Comparison of ENCODE assay signal across 28 cellular contexts in genomic region chr10:104520653-104521052, GRCh38.
"Had no signal": no experiment of that assay in that cellular context is flagged by ENCODE, and none has a peak within 500 bp of the region (broad histone marks: within the 10 kb centered on the region; RNA-seq: fewer than 3 reads in every experiment).

No MANE protein-coding gene starts in this region.

- H2AFZ ChIP-seq: parathyroid adenoma had no signal

- H3K4me1 ChIP-seq: psoas muscle, right lobe of liver, sigmoid colon, thyroid gland, upper lobe of right lung, uterus had no signal

- H3K4me3 Mint-ChIP-seq: naive thymus-derived CD4-positive, alpha-beta T cell; natural killer cell; nephron; stimulated activated effector memory CD8-positive, alpha-beta T cell treated with anti-CD3 and anti-CD28 coated beads, Interleukin-12 subunit alpha, Interleukin-12 subunit beta, amount 100 ng/mL, for 72 hours; stimulated activated naive B cell treated with anti-CD40 and anti-IgM and Interleukin-4, amounts not matched to agents 10 μg/mL and 1 μg/mL and 100 μg/mL, for 72 hours; stimulated activated naive CD8-positive, alpha-beta T cell treated with anti-CD3 and anti-CD28 coated beads, Interleukin-15, Interleukin-2, amounts not matched to agents 100 ng/mL and 50 ng/mL, for 24 hours; type B pancreatic cell had no signal

- H3K4me1 Mint-ChIP-seq: natural killer cell; nephron; stimulated activated effector memory CD8-positive, alpha-beta T cell treated with anti-CD3 and anti-CD28 coated beads, Interleukin-12 subunit alpha, Interleukin-12 subunit beta, amount 100 ng/mL, for 72 hours; stimulated activated naive B cell treated with anti-CD40 and anti-IgM and Interleukin-4, amounts not matched to agents 10 μg/mL and 1 μg/mL and 100 μg/mL, for 72 hours had no signal

- H3K9ac ChIP-seq: parathyroid adenoma had no signal

- H3K36me3 Mint-ChIP-seq: naive thymus-derived CD4-positive, alpha-beta T cell; natural killer cell; stimulated activated effector memory CD8-positive, alpha-beta T cell treated with anti-CD3 and anti-CD28 coated beads, Interleukin-12 subunit alpha, Interleukin-12 subunit beta, amount 100 ng/mL, for 72 hours; stimulated activated naive B cell treated with anti-CD40 and anti-IgM and Interleukin-4, amounts not matched to agents 10 μg/mL and 1 μg/mL and 100 μg/mL, for 72 hours; type B pancreatic cell had no signal

- H3K4me3 ChIP-seq: ovary, psoas muscle, right lobe of liver, sigmoid colon, stomach, thoracic aorta, thyroid gland, tibial nerve, upper lobe of right lung, uterus had no signal

- H3K79me2 ChIP-seq: parathyroid adenoma had no signal

- H3K9me3 ChIP-seq: ovary, psoas muscle, right lobe of liver, sigmoid colon, stomach, thoracic aorta, thyroid gland, tibial nerve, upper lobe of right lung, uterus had no signal

- DNase-seq: naive thymus-derived CD4-positive, alpha-beta T cell; natural killer cell; occipital lobe; ovary; posterior cingulate gyrus; psoas muscle; right cardiac atrium; right lobe of liver; sigmoid colon; small intestine; stimulated activated CD4-positive, alpha-beta T cell treated with anti-CD3 and anti-CD28 coated beads, Interleukin-15, amount 100 ng/mL, for 24 hours; stimulated activated CD4-positive, alpha-beta T cell treated with anti-CD3 and anti-CD28 coated beads, Interleukin-2, amount 100 ng/mL, for 24 hours; stimulated activated CD4-positive, alpha-beta T cell treated with anti-CD3 and anti-CD28 coated beads, Interleukin-2, amount 100 ng/mL, for 48 hours; stimulated activated CD4-positive, alpha-beta T cell treated with anti-CD3 and anti-CD28 coated beads, Interleukin-4, amount 100 ng/mL, for 24 hours; stimulated activated naive B cell treated with anti-CD40 and anti-IgM and Interleukin-4, amounts not matched to agents 10 μg/mL and 1 μg/mL and 100 μg/mL, for 72 hours; stimulated activated naive CD4-positive, alpha-beta T cell treated with Interleukin-2 at 50 U/mL for 16 hours; stomach; thyroid gland; upper lobe of right lung; uterus had no signal

- H3K27me3 ChIP-seq: ovary, right lobe of liver, sigmoid colon, stomach, thyroid gland, tibial nerve, upper lobe of right lung, uterus had no signal

- H3K36me3 ChIP-seq: ovary, right lobe of liver, sigmoid colon, stomach, thoracic aorta, thyroid gland, tibial nerve, upper lobe of right lung, uterus had no signal

- H3K9me3 Mint-ChIP-seq: naive thymus-derived CD4-positive, alpha-beta T cell; natural killer cell; nephron; stimulated activated effector memory CD8-positive, alpha-beta T cell treated with anti-CD3 and anti-CD28 coated beads, Interleukin-12 subunit alpha, Interleukin-12 subunit beta, amount 100 ng/mL, for 72 hours; stimulated activated naive CD8-positive, alpha-beta T cell treated with anti-CD3 and anti-CD28 coated beads, Interleukin-15, Interleukin-2, amounts not matched to agents 100 ng/mL and 50 ng/mL, for 24 hours; type B pancreatic cell had no signal

- H3K27ac Mint-ChIP-seq: naive thymus-derived CD4-positive, alpha-beta T cell; natural killer cell; nephron; progenitor cell of endocrine pancreas; stimulated activated effector memory CD8-positive, alpha-beta T cell treated with anti-CD3 and anti-CD28 coated beads, Interleukin-12 subunit alpha, Interleukin-12 subunit beta, amount 100 ng/mL, for 72 hours; stimulated activated naive B cell treated with anti-CD40 and anti-IgM and Interleukin-4, amounts not matched to agents 10 μg/mL and 1 μg/mL and 100 μg/mL, for 72 hours; stimulated activated naive CD8-positive, alpha-beta T cell treated with anti-CD3 and anti-CD28 coated beads, Interleukin-15, Interleukin-2, amounts not matched to agents 100 ng/mL and 50 ng/mL, for 24 hours; type B pancreatic cell had no signal

- H3K27ac ChIP-seq: ovary, parathyroid adenoma, psoas muscle, right lobe of liver, sigmoid colon, stomach, thoracic aorta, thyroid gland, tibial nerve, upper lobe of right lung, uterus had no signal
